ENCODE assay signal across 17 cellular contexts in genomic region chr9:100204796-100205195, GRCh38.
"Had no signal": no experiment of that assay in that cellular context is flagged by ENCODE, and none has a peak within 500 bp of the region (broad histone marks: within the 10 kb centered on the region; RNA-seq: fewer than 3 reads in every experiment).

No MANE protein-coding gene starts in this region.

- H3K27me3 Mint-ChIP-seq: activated CD4-positive, alpha-beta memory T cell treated with anti-CD3 and anti-CD28 coated beads, Interleukin-2, amount 10 ng/mL, durations not matched to agents 7 days and 5 days; activated naive CD8-positive, alpha-beta T cell treated with anti-CD3 and anti-CD28 coated beads for 36 hours; activated T-cell treated with anti-CD3 and anti-CD28 coated beads, Interleukin-2, amount 50 U/mL, for 24 hours; naive thymus-derived CD8-positive, alpha-beta T cell; stimulated activated naive B cell treated with anti-CD40 and anti-IgM and Interleukin-4, amounts not matched to agents 10 μg/mL and 1 μg/mL and 100 μg/mL, for 72 hours; T-helper 17 cell had no signal

- ATAC-seq: gastrocnemius medialis; left lobe of liver; naive thymus-derived CD8-positive, alpha-beta T cell; stimulated activated naive B cell treated with anti-CD40 and anti-IgM and Interleukin-4, amounts not matched to agents 10 μg/mL and 1 μg/mL and 100 μg/mL, for 72 hours; T-helper 17 cell had no signal

- FAIRE-seq: urothelium cell line had no signal

- H3K4me3 Mint-ChIP-seq: activated CD4-positive, alpha-beta memory T cell treated with anti-CD3 and anti-CD28 coated beads, Interleukin-2, amount 10 ng/mL, durations not matched to agents 7 days and 5 days; activated naive CD8-positive, alpha-beta T cell treated with anti-CD3 and anti-CD28 coated beads for 36 hours; activated T-cell treated with anti-CD3 and anti-CD28 coated beads, Interleukin-2, amount 50 U/mL, for 24 hours; naive thymus-derived CD8-positive, alpha-beta T cell; stimulated activated naive B cell treated with anti-CD40 and anti-IgM and Interleukin-4, amounts not matched to agents 10 μg/mL and 1 μg/mL and 100 μg/mL, for 72 hours; T-helper 17 cell had no signal

- H3K9me3 Mint-ChIP-seq: activated CD4-positive, alpha-beta memory T cell treated with anti-CD3 and anti-CD28 coated beads, Interleukin-2, amount 10 ng/mL, durations not matched to agents 7 days and 5 days; activated T-cell treated with anti-CD3 and anti-CD28 coated beads, Interleukin-2, amount 50 U/mL, for 24 hours had no signal

- DNase-seq: activated CD4-positive, alpha-beta memory T cell treated with anti-CD3 and anti-CD28 coated beads, Interleukin-2, amount 10 ng/mL, durations not matched to agents 7 days and 5 days; activated CD4-positive, alpha-beta T cell treated with anti-CD3 and anti-CD28 coated beads for 4 hours; activated gamma-delta T cell; activated naive CD8-positive, alpha-beta T cell treated with anti-CD3 and anti-CD28 coated beads for 36 hours; activated T-cell treated with anti-CD3 and anti-CD28 coated beads, Interleukin-2, amount 50 U/mL, for 24 hours; cortex of kidney; effector CD8-positive, alpha-beta T cell; gastrocnemius medialis; mammary epithelial cell; naive thymus-derived CD8-positive, alpha-beta T cell; retina; stimulated activated CD4-positive, alpha-beta T cell treated with anti-CD3 and anti-CD28 coated beads, Interleukin-4, amount 100 ng/mL, for 1 hour; stimulated activated naive B cell treated with anti-CD40 and anti-IgM and Interleukin-4, amounts not matched to agents 10 μg/mL and 1 μg/mL and 100 μg/mL, for 72 hours; T-helper 17 cell; thyroid gland had no signal

- H3K27ac Mint-ChIP-seq: activated CD4-positive, alpha-beta memory T cell treated with anti-CD3 and anti-CD28 coated beads, Interleukin-2, amount 10 ng/mL, durations not matched to agents 7 days and 5 days; activated naive CD8-positive, alpha-beta T cell treated with anti-CD3 and anti-CD28 coated beads for 36 hours; activated T-cell treated with anti-CD3 and anti-CD28 coated beads, Interleukin-2, amount 50 U/mL, for 24 hours; naive thymus-derived CD8-positive, alpha-beta T cell; stimulated activated naive B cell treated with anti-CD40 and anti-IgM and Interleukin-4, amounts not matched to agents 10 μg/mL and 1 μg/mL and 100 μg/mL, for 72 hours; T-helper 17 cell had no signal
